Comparison of ENCODE assay signal across 8 cellular contexts in the genomic region with DNA sequence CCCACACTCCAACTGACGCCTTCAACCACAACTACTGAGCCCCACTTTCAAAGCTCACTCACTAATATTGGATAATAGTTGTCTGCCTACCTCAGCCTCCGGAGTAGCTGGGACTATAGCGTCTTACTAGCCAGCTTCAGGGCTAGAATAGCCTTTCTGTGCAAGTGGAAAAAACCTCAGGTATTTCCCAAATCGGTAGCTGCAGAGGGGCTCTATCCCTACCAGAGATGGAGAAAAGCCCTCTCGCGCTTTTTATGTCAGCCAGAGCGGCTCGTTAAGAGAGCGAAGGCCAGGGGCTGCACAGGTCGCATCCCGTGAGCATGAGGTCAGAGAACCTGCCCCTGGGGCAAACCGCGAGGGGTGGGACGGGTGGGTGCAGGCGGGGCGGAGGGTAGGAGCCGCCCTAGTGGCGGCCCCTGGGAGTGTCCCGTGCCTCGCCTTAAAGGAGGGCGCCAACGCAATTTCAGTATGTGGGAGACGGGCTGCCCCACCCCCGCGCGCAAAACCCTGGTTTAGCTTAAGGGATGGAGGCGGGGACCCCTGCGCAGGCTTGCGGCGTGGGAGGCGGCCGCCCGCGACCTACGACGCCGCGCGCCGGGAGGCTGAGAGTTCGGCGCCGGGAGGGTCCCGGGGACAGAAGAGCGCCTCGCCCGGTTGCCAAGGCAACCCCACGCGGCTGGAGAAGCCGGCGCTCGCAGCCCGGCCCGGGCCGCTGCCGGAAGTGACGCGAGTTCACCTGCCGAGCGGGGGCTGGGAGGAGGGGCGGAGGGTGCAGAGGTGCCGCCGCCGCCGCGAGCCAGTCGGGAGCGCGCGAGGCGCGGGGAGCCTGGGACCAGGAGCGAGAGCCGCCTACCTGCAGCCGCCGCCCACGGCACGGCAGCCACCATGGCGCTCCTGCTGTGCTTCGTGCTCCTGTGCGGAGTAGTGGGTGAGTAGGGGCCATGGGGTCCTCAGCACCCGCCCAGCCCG. TPM values are rescaled to one million over a fixed set of nuclear protein-coding genes. Genes with fewer than 3 reads are reported as not detected.
DNase-seq lines count a peak whose midpoint lies in the region; ATAC-seq and TF ChIP-seq lines count a peak whose summit lies in the region.

TSS of gene CXADR (plus strand) at position 799 of the 969 bp plus-strand sequence. CDS start at position 886, 87 bp downstream.

- H3K4me3 ChIP-seq in Caco-2 (ENCODE audit: low read depth, low read length) (peak within 1 kb of the TSS; percentile 92), IMR-90 (ENCODE audit: insufficient read depth, low read depth, low read length) (peak within 1 kb of the TSS; percentile 78), trophoblast cell (ENCODE audit: low read depth, low read length) (peak within 1 kb of the TSS; percentile 97)

- H2BK120ac ChIP-seq in IMR-90 (ENCODE audit: low read depth, low read length) (no peak within 1 kb of the TSS), trophoblast cell (ENCODE audit: insufficient read depth, low read length, poor library complexity) (peak within 1 kb of the TSS; percentile 92)

- H2AK5ac ChIP-seq in IMR-90 (ENCODE audit: low read depth, low read length) (no peak within 1 kb of the TSS), trophoblast cell (ENCODE audit: low read length) (no peak within 1 kb of the TSS)

- TF ChIP-seq RAD21 in IMR-90 (IDR thresholded peaks at IDR 0.05; ENCODE audit: low read length) = no peak

- H3K4me2 ChIP-seq in IMR-90 (ENCODE audit: low read depth, low read length) (peak within 1 kb of the TSS; percentile 86), trophoblast cell (ENCODE audit: low read length) (peak within 1 kb of the TSS; percentile 84)

- BruUV-seq in Caco-2 (replicated peaks; lab: Mats Ljungman, UMichigan) = no TSS peak
- BruUV-seq in IMR-90 (replicated peaks; lab: Mats Ljungman, UMichigan) = no TSS peak

- peak within 1 kb of the TSS; percentile 93 for H4K12ac ChIP-seq in trophoblast cell (ENCODE audit: low read depth, low read length)

- H4K20me1 ChIP-seq in IMR-90 (ENCODE audit: insufficient read depth, low read length) = no peaks in the 10 kb centered on the region

- peaks cover 22% of the 10 kb centered on the region for H3K4me1 ChIP-seq in Caco-2
- peaks cover 3% of the 10 kb centered on the region; the same call in 1 of the 2 replicates for H3K4me1 ChIP-seq in IMR-90 (ENCODE audit: control insufficient read depth, insufficient read depth, low read length)
- peaks cover 0 to 5% of the 10 kb centered on the region in 2 experiments for H3K4me1 ChIP-seq in trophoblast cell (ENCODE audit: control insufficient read depth in 1 of 2, insufficient read depth in 2 of 2, low read length in 2 of 2)

- TF ChIP-seq CTCF in Caco-2 (IDR thresholded peaks at IDR 0.05; ENCODE audit: insufficient read depth in 1 of 2, low read depth in 1 of 2, low read length in 1 of 2, severe bottlenecking in 1 of 2, unreplicated experiment in 1 of 2) = peak; percentile 81 to 87
- TF ChIP-seq CTCF in IMR-90 (conservative IDR thresholded peaks at IDR 0.05; ENCODE audit: low read depth, low read length) = peak; percentile 28; the same call in 1 of the 2 replicates
- peak; percentile 89 for TF ChIP-seq CTCF in type B pancreatic cell (conservative IDR thresholded peaks at IDR 0.05)

- H3K4me1 Mint-ChIP-seq in Caco-2 (ENCODE audit: low read depth, unreplicated experiment) = peaks cover 38% of the 10 kb centered on the region
- H3K4me1 Mint-ChIP-seq in type B pancreatic cell (ENCODE audit: unreplicated experiment) = peaks cover 25% of the 10 kb centered on the region

- H2AFZ ChIP-seq in IMR-90 (replicated peaks; ENCODE audit: low read length, poor library complexity) = peak within 1 kb of the TSS; percentile 91
- peak within 1 kb of the TSS; percentile 98 for H2AFZ ChIP-seq in trophoblast cell (ENCODE audit: insufficient read depth, low read length, poor library complexity)

- H3K27me3 Mint-ChIP-seq in Caco-2 (ENCODE audit: insufficient read depth, unreplicated experiment) = no peaks in the 10 kb centered on the region
- H3K27me3 Mint-ChIP-seq in type B pancreatic cell = peaks cover 9% of the 10 kb centered on the region

- peaks cover 33% of the 10 kb centered on the region for H3K36me3 Mint-ChIP-seq in Caco-2 (ENCODE audit: insufficient read depth, unreplicated experiment)
- peaks cover 12% of the 10 kb centered on the region for H3K36me3 Mint-ChIP-seq in type B pancreatic cell

- H2BK12ac ChIP-seq in trophoblast cell (ENCODE audit: low read length) = peak within 1 kb of the TSS; percentile 92

- POLR2A ChIA-PET in Caco-2 (lab: Charles Lee) = interaction anchor here (0.6 to 0.9 kb wide), 4 partner anchors 11 to 41 kb away, joined by 3 to 5 read pairs (median 3); no protein-coding TSS in a partner anchor
- POLR2A ChIA-PET in IMR-90 (lab: Charles Lee; ENCODE audit: unreplicated experiment) = no interaction called here

- H4K8ac ChIP-seq in IMR-90 (ENCODE audit: low read depth in 2 of 2, low read length in 2 of 2) (no peak within 1 kb of the TSS), trophoblast cell (ENCODE audit: low read depth, low read length) (peak within 1 kb of the TSS; percentile 92)

- H3K4ac ChIP-seq in IMR-90 (ENCODE audit: low read depth, low read length) (no peak within 1 kb of the TSS), trophoblast cell (ENCODE audit: low read depth, low read length) (peak within 1 kb of the TSS; percentile 96)

- H3K23ac ChIP-seq in IMR-90 (ENCODE audit: low read depth, low read length) (no peak within 1 kb of the TSS; the same call in 1 of the 2 replicates), trophoblast cell (ENCODE audit: low read length) (no peak within 1 kb of the TSS)

- H3K27ac ChIP-seq in IMR-90 (ENCODE audit: insufficient read depth, low read length) = no peak within 1 kb of the TSS
- H3K27ac ChIP-seq in trophoblast cell (ENCODE audit: low read depth, low read length) = peak within 1 kb of the TSS; percentile 88

- peaks cover 11% of the 10 kb centered on the region for H3K79me2 ChIP-seq in trophoblast cell (ENCODE audit: control insufficient read depth, insufficient read depth, low read length, poor library complexity)

- CTCF ChIA-PET in Caco-2 (lab: Charles Lee) = interaction anchor here (0.6 to 1.5 kb wide), 6 partner anchors 9 to 125 kb away, joined by 3 to 8 read pairs (median 4); no protein-coding TSS in a partner anchor
- CTCF ChIA-PET in IMR-90 (lab: Yijun Ruan, JAX) = interaction anchor here (0.5 to 1.3 kb wide), 5 partner anchors 9 to 91 kb away, joined by 3 to 8 read pairs (median 4); no protein-coding TSS in a partner anchor

- in situ Hi-C loops in IMR-90 (cut with MboI; ENCODE audit: low sequenced_read_pairs) = no loop called here

- 0 out of 2 replicates have a peak, but pooled peaks cover 1% of the 10 kb centered on the region for H3K36me3 ChIP-seq in Caco-2 (ENCODE audit: control insufficient read depth, insufficient read depth, low read length)
- no peaks in the 10 kb centered on the region for H3K36me3 ChIP-seq in IMR-90 (ENCODE audit: control insufficient read depth, insufficient read depth, low read length)
- H3K36me3 ChIP-seq in trophoblast cell (ENCODE audit: control insufficient read depth in 1 of 2, insufficient read depth in 2 of 2, low read length in 2 of 2) = no peaks in the 10 kb centered on the region

- H4K91ac ChIP-seq in IMR-90 (ENCODE audit: insufficient read depth, low read depth, low read length) = no peak within 1 kb of the TSS
- H4K91ac ChIP-seq in trophoblast cell (ENCODE audit: low read depth, low read length) = peak within 1 kb of the TSS; percentile 85

- H3K9me1 ChIP-seq in IMR-90 (ENCODE audit: insufficient read depth, low read length) = no peaks in the 10 kb centered on the region

- H3K14ac ChIP-seq in IMR-90 (replicated peaks; ENCODE audit: low read depth, low read length) (no peak within 1 kb of the TSS), trophoblast cell (ENCODE audit: low read length) (peak within 1 kb of the TSS; percentile 89)

- H3K9me3 ChIP-seq in Caco-2 (no peaks in the 10 kb centered on the region), IMR-90 (ENCODE audit: control insufficient read depth, insufficient read depth, low read length) (no peaks in the 10 kb centered on the region), trophoblast cell (ENCODE audit: insufficient read depth, low read depth, low read length) (no peaks in the 10 kb centered on the region)

- H4K5ac ChIP-seq in IMR-90 (ENCODE audit: low read depth, low read length) = no peak within 1 kb of the TSS

- WGBS in IMR-90 (ENCODE audit: extremely low coverage in 2 of 2, insufficient read length in 1 of 2), 2 experiments = 2% methylated on average over 20 of the region's 83 CpGs; no CpG with 5 or more reads in 1 of the 2 experiments
- no CpG with 5 or more reads among the region's 83 CpGs for WGBS in trophoblast cell (ENCODE audit: extremely low coverage, insufficient coverage, insufficient read length)

- H3K79me1 ChIP-seq in IMR-90 (ENCODE audit: low read depth in 1 of 2, low read length in 2 of 2) (no peaks in the 10 kb centered on the region), trophoblast cell (ENCODE audit: low read length) (peaks cover 9% of the 10 kb centered on the region)

- DNase-seq in Caco-2 (peak; percentile 95 to 97), IMR-90 (no peak), Right ventricle myocardium superior (peak; percentile 83), trophoblast cell (peak; percentile 13 to 39), type B pancreatic cell (ENCODE audit: extremely low spot score, unreplicated experiment) (peak; percentile 94)
- peak; percentile 81 for DNase-seq in activated naive CD4-positive, alpha-beta T cell treated with anti-CD3 and anti-CD28 coated beads, Interleukin-2, amount 50 U/mL, for 16 hours

- no peak within 1 kb of the TSS for H2BK20ac ChIP-seq in IMR-90 (ENCODE audit: low read depth, low read length)

- intact Hi-C loops in Caco-2 (cut with micrococcal nuclease; ENCODE audit: unreplicated experiment) = loop anchor here (1.0 to 2.0 kb wide), 8 partner anchors 11 to 126 kb away; no protein-coding TSS in a partner anchor
- intact Hi-C loops in IMR-90 (cut with micrococcal nuclease) = no loop called here
- intact Hi-C loops in Right ventricle myocardium superior (cut with DNase I) = no loop called here

- no peak within 1 kb of the TSS for H2BK5ac ChIP-seq in IMR-90 (ENCODE audit: low read depth, low read length, poor library complexity, severe bottlenecking)
- peak within 1 kb of the TSS; percentile 91 for H2BK5ac ChIP-seq in trophoblast cell (ENCODE audit: low read depth, low read length, poor library complexity)

- H2BK15ac ChIP-seq in IMR-90 (ENCODE audit: low read depth, low read length) = no peak within 1 kb of the TSS

- TF ChIP-seq POLR2A in IMR-90 (IDR thresholded peaks at IDR 0.05; ENCODE audit: low read depth, low read length) (no peak), Raji (IDR thresholded peaks at IDR 0.05; ENCODE audit: insufficient read depth, low read depth, low read length) (peak; percentile 66)

- dilution Hi-C loops in IMR-90 (cut with HindIII; ENCODE audit: low sequenced_read_pairs, unreplicated experiment) = no loop called here

- no peak within 1 kb of the TSS for H3K56ac ChIP-seq in IMR-90 (ENCODE audit: extremely low read depth, insufficient read depth, low read length)

- H3K4me3 Mint-ChIP-seq in Caco-2 (ENCODE audit: unreplicated experiment) (peak within 1 kb of the TSS; percentile 87), type B pancreatic cell (peak within 1 kb of the TSS; percentile 93)

- H3K18ac ChIP-seq in IMR-90 (ENCODE audit: low read depth, low read length) (no peak within 1 kb of the TSS), trophoblast cell (ENCODE audit: low read length) (peak within 1 kb of the TSS; percentile 99)

- ATAC-seq in GM21528 (IDR thresholded peaks at IDR 0.05; ENCODE audit: low FRiP score, unreplicated experiment) = peak; percentile 93
- ATAC-seq in IMR-90 (ENCODE audit: low read depth) = peak; percentile 74
- ATAC-seq in Right ventricle myocardium superior (ENCODE audit: poor library complexity) = peak; percentile 95

- no peak within 1 kb of the TSS for H3K9ac ChIP-seq in IMR-90 (ENCODE audit: low read depth, low read length)
- H3K9ac ChIP-seq in trophoblast cell (ENCODE audit: low read length) = peak within 1 kb of the TSS; percentile 67

- H3K27ac Mint-ChIP-seq in Caco-2 (ENCODE audit: unreplicated experiment) (peak within 1 kb of the TSS; percentile 89), type B pancreatic cell (peak within 1 kb of the TSS; percentile 95)

- H3K27me3 ChIP-seq in Caco-2 (replicated peaks; ENCODE audit: control insufficient read depth, insufficient read depth, low read length) (no peaks in the 10 kb centered on the region), IMR-90 (ENCODE audit: control insufficient read depth, insufficient read depth, low read length) (peaks cover 2% of the 10 kb centered on the region; the same call in 1 of the 2 replicates), trophoblast cell (ENCODE audit: insufficient read depth, low read length) (no peaks in the 10 kb centered on the region)

- H3K9me3 Mint-ChIP-seq in Caco-2 (ENCODE audit: unreplicated experiment) (no peaks in the 10 kb centered on the region), type B pancreatic cell (peaks cover 3% of the 10 kb centered on the region)

- H2AK9ac ChIP-seq in IMR-90 (replicated peaks; ENCODE audit: low read depth, low read length, poor library complexity) = peak within 1 kb of the TSS; percentile 19

RNA-seq across cellular contexts. Expression of gene CXADR, which starts in this region (rescaled TPM):
- 98.6 and 102 TPM in 2 replicates for total RNA-seq in Caco-2 (2022)
- 0.83 and 1.1 TPM in 2 replicates for total RNA-seq in IMR-90 (2012; rRNA removed)
- 0.21 and 0.26 TPM in 2 replicates for polyA plus RNA-seq in IMR-90 (2012; rRNA removed)
- 0.09 TPM in 2 replicates for polyA plus RNA-seq in IMR-90 (2012; cell fraction: cytosol; rRNA removed)
- 0.02 and 0.08 TPM in 2 replicates for polyA plus RNA-seq in IMR-90 (2012; cell fraction: nucleus; rRNA removed; ENCODE audit: low replicate concordance)
- 21.1 TPM for total RNA-seq in Right ventricle myocardium superior
- polyA plus RNA-seq in trophoblast cell (2013) = 30.9 and 31.6 TPM in 2 replicates
- 47.3 and 52.1 TPM in 2 replicates for total RNA-seq in type B pancreatic cell (ENCODE audit: low replicate concordance)

Comparison
In these comparisons a context has a peak if more than half of its experiments do, and no peak if none do; other contexts are left out.
1. RNA of gene CXADR (total RNA-seq): 98.6 to 102 TPM in Caco-2, 47.3 to 52.1 TPM in type B pancreatic cell and 21.1 TPM in Right ventricle myocardium superior (single experiment); 0.83 to 1.1 TPM in IMR-90; every median in the first group is over 10 times any median in the second.
2. CTCF ChIP-seq: peak in every context shown above with its lines; median percentile 89 in type B pancreatic cell; 84 in Caco-2; 28 in IMR-90.
3. Peak in every context shown above with its lines, with median percentiles within 50 percentile points of each other: H3K4me3 ChIP-seq and ATAC-seq.